ENCODE assay signal across 10 cellular contexts in the genomic region with DNA sequence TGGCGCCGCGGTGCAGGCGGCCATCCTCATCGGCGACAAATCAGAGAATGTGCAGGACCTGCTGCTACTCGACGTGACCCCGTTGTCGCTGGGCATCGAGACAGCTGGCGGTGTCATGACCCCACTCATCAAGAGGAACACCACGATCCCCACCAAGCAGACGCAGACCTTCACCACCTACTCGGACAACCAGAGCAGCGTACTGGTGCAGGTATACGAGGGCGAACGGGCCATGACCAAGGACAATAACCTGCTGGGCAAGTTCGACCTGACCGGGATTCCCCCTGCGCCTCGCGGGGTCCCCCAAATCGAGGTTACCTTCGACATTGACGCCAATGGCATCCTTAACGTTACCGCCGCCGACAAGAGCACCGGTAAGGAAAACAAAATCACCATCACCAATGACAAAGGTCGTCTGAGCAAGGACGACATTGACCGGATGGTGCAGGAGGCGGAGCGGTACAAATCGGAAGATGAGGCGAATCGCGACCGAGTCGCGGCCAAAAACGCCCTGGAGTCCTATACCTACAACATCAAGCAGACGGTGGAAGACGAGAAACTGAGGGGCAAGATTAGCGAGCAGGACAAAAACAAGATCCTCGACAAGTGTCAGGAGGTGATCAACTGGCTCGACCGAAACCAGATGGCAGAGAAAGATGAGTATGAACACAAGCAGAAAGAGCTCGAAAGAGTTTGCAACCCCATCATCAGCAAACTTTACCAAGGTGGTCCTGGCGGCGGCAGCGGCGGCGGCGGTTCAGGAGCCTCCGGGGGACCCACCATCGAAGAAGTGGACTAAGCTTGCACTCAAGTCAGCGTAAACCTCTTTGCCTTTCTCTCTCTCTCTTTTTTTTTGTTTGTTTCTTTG. TPM values are rescaled to one million over a fixed set of nuclear protein-coding genes. Genes with fewer than 3 reads are reported as not detected.
DNase-seq lines count a peak whose midpoint lies in the region; ATAC-seq and TF ChIP-seq lines count a peak whose summit lies in the region.
"Had no signal": no experiment of that assay in that cellular context is flagged by ENCODE, and none has a peak within 500 bp of the region (broad histone marks: within the 10 kb centered on the region; RNA-seq: fewer than 3 reads in every experiment).

No MANE protein-coding gene starts in this region.

- CTCF ChIA-PET in BJ (lab: Yijun Ruan, JAX) (interaction anchor here (0.7 to 7.9 kb wide), 11 partner anchors 11 to 234 kb away, joined by 3 to 91 read pairs (median 4); no protein-coding TSS in a partner anchor), T-cell (lab: Charles Lee) (interaction anchor here (0.7 to 1.4 kb wide), 4 partner anchors 8 to 76 kb away, joined by 3 to 4 read pairs (median 3); no protein-coding TSS in a partner anchor)

- POLR2A ChIA-PET in BJ (lab: Charles Lee), result interaction anchor here (0.6 to 1.0 kb wide), 5 partner anchors 23 to 104 kb away, joined by 3 to 5 read pairs (median 4); no protein-coding TSS in a partner anchor
- POLR2A ChIA-PET in T-cell (lab: Charles Lee), result interaction anchor here in 1 of 2 donors (0.6 to 0.7 kb wide), 2 partner anchors 37 to 39 kb away, joined by 3 read pairs; no protein-coding TSS in a partner anchor

- H3K4me3 Mint-ChIP-seq in T-cell, result peak overlapping the region; percentile 96 to 98 (median 97)

- peaks cover 8% of the 10 kb centered on the region for H3K9me3 ChIP-seq in neutrophil

- no peaks in the 10 kb centered on the region for H3K9me3 Mint-ChIP-seq in T-cell

- H3K4me3 ChIP-seq in BJ (ENCODE audit: low read depth, low read length), result peak overlapping the region; percentile 55
- peak overlapping the region; percentile 48 for H3K4me3 ChIP-seq in epithelial cell of esophagus (ENCODE audit: low read length)
- H3K4me3 ChIP-seq in neutrophil (ENCODE audit: low read depth in 1 of 2, low read length in 1 of 2), result peak overlapping the region; percentile 77 to 91
- H3K4me3 ChIP-seq: SJSA1 had no signal

- H3K27ac ChIP-seq in neutrophil, result no peak overlapping the region
- H3K27ac ChIP-seq: epithelial cell of prostate, SJSA1 had no signal

- H3K4me1 Mint-ChIP-seq in T-cell, result peaks cover 29 to 44% (median 35%) of the 10 kb centered on the region in 3 donors

- no peaks in the 10 kb centered on the region for H3K27me3 ChIP-seq in BJ (ENCODE audit: control insufficient read depth, insufficient read depth, low read length)
- peaks cover 99% of the 10 kb centered on the region for H3K27me3 ChIP-seq in neutrophil
- H3K27me3 ChIP-seq: SJSA1 had no signal

- DNase-seq in BJ (ENCODE audit: low read depth) (no peak), T-cell (peak in 2 of 34 experiments; percentile 5 to 14), epithelial cell of esophagus (ENCODE audit: low read depth) (no peak), midbrain (lab: John Stamatoyannopoulos, UW) (no peak), GDM1 (lab: John Stamatoyannopoulos, UW) (no peak), COR-L47 (lab: John Stamatoyannopoulos, UW) (no peak)
- DNase-seq in stimulated activated CD4-positive, alpha-beta T cell treated with anti-CD3 and anti-CD28 coated beads, Interleukin-4, amount 100 ng/mL, for 1 hour, result no peak

- H3K27ac Mint-ChIP-seq in T-cell, result peak overlapping the region; percentile 29 to 61

- peaks cover 4% of the 10 kb centered on the region for H3K36me3 Mint-ChIP-seq in T-cell

- no peak for ATAC-seq in T-cell (replicated peaks in 1 of 4)

- H3K4me1 ChIP-seq in neutrophil (ENCODE audit: control insufficient read depth in 1 of 2, insufficient read depth in 1 of 2, low read depth in 1 of 2, low read length in 1 of 2), result peaks cover 30 to 35% of the 10 kb centered on the region in 2 experiments

- H3K36me3 ChIP-seq in BJ (ENCODE audit: control insufficient read depth, insufficient read depth, low read length) (no peaks in the 10 kb centered on the region), neutrophil (no peaks in the 10 kb centered on the region)
- H3K36me3 ChIP-seq: SJSA1 had no signal

- H3K27me3 Mint-ChIP-seq in T-cell, result peaks cover 0 to 8% of the 10 kb centered on the region in 2 donors

- TF ChIP-seq CTCF in BJ (IDR thresholded peaks at IDR 0.05; ENCODE audit: insufficient read depth, low read depth, low read length) (no peak), epithelial cell of esophagus (IDR thresholded peaks at IDR 0.05; ENCODE audit: insufficient read depth, low read depth, low read length, missing control alignments) (no peak), neutrophil (IDR thresholded peaks at IDR 0.05) (no peak)

RNA-seq across cellular contexts. Expression of a gene that starts 1.7 kb away (rescaled TPM):
- polyA plus RNA-seq in BJ (2011; rRNA removed), result 64.1 and 96.1 TPM in 2 replicates
- 57.8 and 70.6 TPM in 2 replicates for polyA minus RNA-seq in BJ (2011; rRNA and poly(A)+ RNA removed)
- 1 to 10 TPM; 1.2 to 2.7 (median 2.1) TPM for total RNA-seq in T-cell

RNA-seq across cellular contexts. Expression of a gene that starts 7.6 kb away (rescaled TPM):
- 0.65 and 0.67 TPM in 2 replicates for polyA plus RNA-seq in BJ (2011; rRNA removed)
- 0.46 TPM in 1 of 2 replicates, not detected in the other for polyA minus RNA-seq in BJ (2011; rRNA and poly(A)+ RNA removed)
- total RNA-seq in T-cell, result not detected

RNA-seq across cellular contexts. Expression of a gene that starts 37.6 kb away (rescaled TPM):
- polyA plus RNA-seq in BJ (2011; rRNA removed), result 16.0 and 32.7 TPM in 2 replicates
- polyA minus RNA-seq in BJ (2011; rRNA and poly(A)+ RNA removed), result 18.5 and 22.7 TPM in 2 replicates
- 100 to 1,000 TPM in 2 of 5 donors, 10 to 100 TPM in 3; 69.2 to 130 (median 72.4) TPM for total RNA-seq in T-cell

RNA-seq across cellular contexts. Expression of a gene that starts 38.6 kb away (rescaled TPM):
- 5.8 and 6.1 TPM in 2 replicates for polyA plus RNA-seq in BJ (2011; rRNA removed)
- polyA minus RNA-seq in BJ (2011; rRNA and poly(A)+ RNA removed), result 7.8 and 8.3 TPM in 2 replicates
- 10 to 100 TPM; 48.0 to 71.9 (median 51.2) TPM for total RNA-seq in T-cell
